1 cellular context compared by ENCODE assay signal in genomic region chr5:170393958-170394357, GRCh38.
TF ChIP-seq lines count a peak whose summit lies in the region.

No MANE protein-coding gene starts in this region.

TF ChIP-seq in GM12878, 131 proteins besides CTCF, POLR2A, EP300 and RAD21:
- TF ChIP-seq SUZ12 (IDR thresholded peaks at IDR 0.05; ENCODE audit: unreplicated experiment) (no peak), SRF (IDR thresholded peaks at IDR 0.05; ENCODE audit: low read depth in 2 of 2, low read length in 2 of 2) (no peak), CREM (IDR thresholded peaks at IDR 0.05; ENCODE audit: low read depth) (no peak), PAX8 (IDR thresholded peaks at IDR 0.05) (no peak), RBBP5 (conservative IDR thresholded peaks at IDR 0.05) (no peak), SMAD1 (IDR thresholded peaks at IDR 0.05; ENCODE audit: low read depth, partially characterized antibody) (no peak), CHD2 (IDR thresholded peaks at IDR 0.05; ENCODE audit: borderline replicate concordance, low read depth, low read length) (no peak), KAT2A (conservative IDR thresholded peaks at IDR 0.05; ENCODE audit: control insufficient read depth, low read depth, low read length) (no peak), HCFC1 (IDR thresholded peaks at IDR 0.05; ENCODE audit: low read length) (no peak), SKIL (IDR thresholded peaks at IDR 0.05; ENCODE audit: low read depth, poor library complexity, severe bottlenecking) (no peak), IRF4 (IDR thresholded peaks at IDR 0.05; ENCODE audit: low read depth, low read length) (no peak), ETV6 (conservative IDR thresholded peaks at IDR 0.05 in 1 of 2, IDR thresholded peaks at IDR 0.05 in 1 of 2; ENCODE audit: borderline replicate concordance in 1 of 2, low read depth in 1 of 2) (no peak), KLF5 (IDR thresholded peaks at IDR 0.05; ENCODE audit: partially characterized antibody) (no peak), ZNF592 (IDR thresholded peaks at IDR 0.05) (no peak), SMAD5 (IDR thresholded peaks at IDR 0.05; ENCODE audit: low read depth) (no peak)
- TF ChIP-seq, protein P1, sequence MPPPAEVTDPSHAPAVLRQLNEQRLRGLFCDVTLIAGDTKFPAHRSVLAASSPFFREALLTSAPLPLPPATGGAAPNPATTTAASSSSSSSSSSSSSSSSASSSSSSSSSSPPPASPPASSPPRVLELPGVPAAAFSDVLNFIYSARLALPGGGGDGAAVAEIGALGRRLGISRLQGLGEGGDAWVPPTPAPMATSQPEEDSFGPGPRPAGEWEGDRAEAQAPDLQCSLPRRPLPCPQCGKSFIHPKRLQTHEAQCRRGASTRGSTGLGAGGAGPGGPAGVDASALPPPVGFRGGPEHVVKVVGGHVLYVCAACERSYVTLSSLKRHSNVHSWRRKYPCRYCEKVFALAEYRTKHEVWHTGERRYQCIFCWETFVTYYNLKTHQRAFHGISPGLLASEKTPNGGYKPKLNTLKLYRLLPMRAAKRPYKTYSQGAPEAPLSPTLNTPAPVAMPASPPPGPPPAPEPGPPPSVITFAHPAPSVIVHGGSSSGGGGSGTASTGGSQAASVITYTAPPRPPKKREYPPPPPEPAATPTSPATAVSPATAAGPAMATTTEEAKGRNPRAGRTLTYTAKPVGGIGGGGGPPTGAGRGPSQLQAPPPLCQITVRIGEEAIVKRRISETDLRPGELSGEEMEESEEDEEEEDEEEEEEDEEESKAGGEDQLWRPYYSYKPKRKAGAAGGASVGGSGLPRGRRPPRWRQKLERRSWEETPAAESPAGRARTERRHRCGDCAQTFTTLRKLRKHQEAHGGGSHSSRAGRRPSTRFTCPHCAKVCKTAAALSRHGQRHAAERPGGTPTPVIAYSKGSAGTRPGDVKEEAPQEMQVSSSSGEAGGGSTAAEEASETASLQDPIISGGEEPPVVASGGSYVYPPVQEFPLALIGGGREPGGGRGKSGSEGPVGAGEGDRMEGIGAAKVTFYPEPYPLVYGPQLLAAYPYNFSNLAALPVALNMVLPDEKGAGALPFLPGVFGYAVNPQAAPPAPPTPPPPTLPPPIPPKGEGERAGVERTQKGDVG (CRISPR knock-in tag; IDR thresholded peaks at IDR 0.05): no peak
- TF ChIP-seq, protein P2, sequence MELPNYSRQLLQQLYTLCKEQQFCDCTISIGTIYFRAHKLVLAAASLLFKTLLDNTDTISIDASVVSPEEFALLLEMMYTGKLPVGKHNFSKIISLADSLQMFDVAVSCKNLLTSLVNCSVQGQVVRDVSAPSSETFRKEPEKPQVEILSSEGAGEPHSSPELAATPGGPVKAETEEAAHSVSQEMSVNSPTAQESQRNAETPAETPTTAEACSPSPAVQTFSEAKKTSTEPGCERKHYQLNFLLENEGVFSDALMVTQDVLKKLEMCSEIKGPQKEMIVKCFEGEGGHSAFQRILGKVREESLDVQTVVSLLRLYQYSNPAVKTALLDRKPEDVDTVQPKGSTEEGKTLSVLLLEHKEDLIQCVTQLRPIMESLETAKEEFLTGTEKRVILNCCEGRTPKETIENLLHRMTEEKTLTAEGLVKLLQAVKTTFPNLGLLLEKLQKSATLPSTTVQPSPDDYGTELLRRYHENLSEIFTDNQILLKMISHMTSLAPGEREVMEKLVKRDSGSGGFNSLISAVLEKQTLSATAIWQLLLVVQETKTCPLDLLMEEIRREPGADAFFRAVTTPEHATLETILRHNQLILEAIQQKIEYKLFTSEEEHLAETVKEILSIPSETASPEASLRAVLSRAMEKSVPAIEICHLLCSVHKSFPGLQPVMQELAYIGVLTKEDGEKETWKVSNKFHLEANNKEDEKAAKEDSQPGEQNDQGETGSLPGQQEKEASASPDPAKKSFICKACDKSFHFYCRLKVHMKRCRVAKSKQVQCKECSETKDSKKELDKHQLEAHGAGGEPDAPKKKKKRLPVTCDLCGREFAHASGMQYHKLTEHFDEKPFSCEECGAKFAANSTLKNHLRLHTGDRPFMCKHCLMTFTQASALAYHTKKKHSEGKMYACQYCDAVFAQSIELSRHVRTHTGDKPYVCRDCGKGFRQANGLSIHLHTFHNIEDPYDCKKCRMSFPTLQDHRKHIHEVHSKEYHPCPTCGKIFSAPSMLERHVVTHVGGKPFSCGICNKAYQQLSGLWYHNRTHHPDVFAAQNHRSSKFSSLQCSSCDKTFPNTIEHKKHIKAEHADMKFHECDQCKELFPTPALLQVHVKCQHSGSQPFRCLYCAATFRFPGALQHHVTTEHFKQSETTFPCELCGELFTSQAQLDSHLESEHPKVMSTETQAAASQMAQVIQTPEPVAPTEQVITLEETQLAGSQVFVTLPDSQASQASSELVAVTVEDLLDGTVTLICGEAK (IDR thresholded peaks at IDR 0.05; ENCODE audit: borderline replicate concordance): no peak
- TF ChIP-seq, protein P3, sequence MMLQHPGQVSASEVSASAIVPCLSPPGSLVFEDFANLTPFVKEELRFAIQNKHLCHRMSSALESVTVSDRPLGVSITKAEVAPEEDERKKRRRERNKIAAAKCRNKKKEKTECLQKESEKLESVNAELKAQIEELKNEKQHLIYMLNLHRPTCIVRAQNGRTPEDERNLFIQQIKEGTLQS (IDR thresholded peaks at IDR 0.05; ENCODE audit: borderline replicate concordance, extremely low read depth, low read depth, low read length): no peak
TF ChIP-seq in GM12878: peak in this region for 0.
